27 cellular contexts compared by ENCODE assay signal in genomic region chr10:34475222-34475621, GRCh38.
A peak's percentile ranks its signal among the peaks of the same experiment; 100 is the strongest.
DNase-seq lines count a peak whose midpoint lies in the region; ATAC-seq, FAIRE-seq and TF ChIP-seq lines count a peak whose summit lies in the region.
"Had no signal": no experiment of that assay in that cellular context is flagged by ENCODE, and none has a peak within 500 bp of the region (broad histone marks: within the 10 kb centered on the region; RNA-seq: fewer than 3 reads in every experiment).

No MANE protein-coding gene starts in this region.

- no peak overlapping the region for H3K18ac ChIP-seq in IMR-90 (ENCODE audit: low read depth, low read length)

- no peaks in the 10 kb centered on the region for H3K9me3 Mint-ChIP-seq in astrocyte (ENCODE audit: unreplicated experiment)
- H3K9me3 Mint-ChIP-seq: activated naive CD8-positive, alpha-beta T cell treated with anti-CD3 and anti-CD28 coated beads, Interleukin-2, amount 10 ng/mL, durations not matched to agents 7 days and 5 days; activated T-cell treated with anti-CD3 and anti-CD28 coated beads, Interleukin-2, amount 50 U/mL, for 24 hours; stimulated activated effector memory CD8-positive, alpha-beta T cell treated with anti-CD3 and anti-CD28 coated beads, Interleukin-12 subunit alpha, Interleukin-12 subunit beta, amount 100 ng/mL, for 72 hours had no signal

- H3K79me1 ChIP-seq in IMR-90 (ENCODE audit: low read depth in 1 of 2, low read length in 2 of 2): no peaks in the 10 kb centered on the region; a peak in 1 of 4 replicates

- DNase-seq in IMR-90 (peak; percentile 4), astrocyte (ENCODE audit: low read depth) (peak; percentile 5), hepatocyte (ENCODE audit: low spot score) (no peak), stromal cell of bone marrow (ENCODE audit: low read depth) (peak; percentile 41), NCI-H446 treated with DMSO at 0.1 percent for 48 hours (lab: John Stamatoyannopoulos, UW) (no peak)
- DNase-seq in stimulated activated naive CD4-positive, alpha-beta T cell (lab: John Stamatoyannopoulos, UW): no peak
- DNase-seq: activated CD4-positive, CD25-positive, alpha-beta regulatory T cell; activated effector memory CD4-positive, alpha-beta T cell treated with anti-CD3 and anti-CD28 coated beads, Interleukin-2, amount 50 U/mL, for 16 hours; activated naive CD8-positive, alpha-beta T cell treated with anti-CD3 and anti-CD28 coated beads, Interleukin-2, amount 10 ng/mL, durations not matched to agents 7 days and 5 days; activated T-cell treated with anti-CD3 and anti-CD28 coated beads, Interleukin-2, amount 50 U/mL, for 24 hours; C1 segment of cervical spinal cord; central memory CD4-positive, alpha-beta T cell; DMS53; NCI-H510A; psoas muscle; substantia nigra; upper lobe of left lung had no signal

- H2AK9ac ChIP-seq in IMR-90 (replicated peaks; ENCODE audit: low read depth, low read length, poor library complexity): no peak overlapping the region

- FAIRE-seq in astrocyte (lab: Jason Lieb, UNC): peak; percentile 56
- FAIRE-seq: G401.6, HepG2, TTC549 had no signal

- no peak for TF ChIP-seq POLR2A in IMR-90 (IDR thresholded peaks at IDR 0.05; ENCODE audit: low read depth, low read length)

- H3K27ac Mint-ChIP-seq in astrocyte (ENCODE audit: unreplicated experiment): no peak overlapping the region
- H3K27ac Mint-ChIP-seq: activated naive CD8-positive, alpha-beta T cell treated with anti-CD3 and anti-CD28 coated beads, Interleukin-2, amount 10 ng/mL, durations not matched to agents 7 days and 5 days; activated T-cell treated with anti-CD3 and anti-CD28 coated beads, Interleukin-2, amount 50 U/mL, for 24 hours; memory B cell; stimulated activated effector memory CD8-positive, alpha-beta T cell treated with anti-CD3 and anti-CD28 coated beads, Interleukin-12 subunit alpha, Interleukin-12 subunit beta, amount 100 ng/mL, for 72 hours had no signal

- H3K4me2 ChIP-seq in IMR-90 (ENCODE audit: low read depth, low read length) (no peak overlapping the region), astrocyte (ENCODE audit: low read length) (no peak overlapping the region), hepatocyte (no peak overlapping the region)

- H2BK15ac ChIP-seq in IMR-90 (ENCODE audit: low read depth, low read length): no peak overlapping the region

- H3K27ac ChIP-seq in IMR-90 (ENCODE audit: insufficient read depth, low read length): no peak overlapping the region
- H3K27ac ChIP-seq in astrocyte (ENCODE audit: low read depth, low read length): no peak overlapping the region
- peak overlapping the region; percentile 65 for H3K27ac ChIP-seq in hepatocyte
- H3K27ac ChIP-seq: psoas muscle, RWPE1 had no signal

- H3K9ac ChIP-seq in IMR-90 (ENCODE audit: low read depth, low read length): no peak overlapping the region
- H3K9ac ChIP-seq in astrocyte (ENCODE audit: low read length): no peak overlapping the region

- H3K36me3 Mint-ChIP-seq in astrocyte (ENCODE audit: low read depth, unreplicated experiment): no peaks in the 10 kb centered on the region
- H3K36me3 Mint-ChIP-seq: activated naive CD8-positive, alpha-beta T cell treated with anti-CD3 and anti-CD28 coated beads, Interleukin-2, amount 10 ng/mL, durations not matched to agents 7 days and 5 days; memory B cell; stimulated activated effector memory CD8-positive, alpha-beta T cell treated with anti-CD3 and anti-CD28 coated beads, Interleukin-12 subunit alpha, Interleukin-12 subunit beta, amount 100 ng/mL, for 72 hours had no signal

- intact Hi-C loops in IMR-90 (cut with micrococcal nuclease): no loop called here

- CTCF ChIA-PET in IMR-90 (lab: Yijun Ruan, JAX): no interaction called here

- no peak overlapping the region for H3K4me3 ChIP-seq in IMR-90 (ENCODE audit: insufficient read depth, low read depth, low read length)
- H3K4me3 ChIP-seq in astrocyte (ENCODE audit: insufficient read depth, low read depth, low read length): no peak overlapping the region
- no peak overlapping the region for H3K4me3 ChIP-seq in hepatocyte
- H3K4me3 ChIP-seq: psoas muscle, upper lobe of left lung had no signal

- TF ChIP-seq RAD21 in IMR-90 (IDR thresholded peaks at IDR 0.05; ENCODE audit: low read length): no peak

- H3K9me3 ChIP-seq in IMR-90 (ENCODE audit: control insufficient read depth, insufficient read depth, low read length) (no peaks in the 10 kb centered on the region), astrocyte (ENCODE audit: insufficient read depth, low read depth, low read length) (no peaks in the 10 kb centered on the region), hepatocyte (ENCODE audit: low read depth) (no peaks in the 10 kb centered on the region)
- H3K9me3 ChIP-seq: psoas muscle, upper lobe of left lung had no signal

- no TSS peak for BruUV-seq in IMR-90 (replicated peaks; lab: Mats Ljungman, UMichigan)

- no peaks in the 10 kb centered on the region for H3K9me2 ChIP-seq in hepatocyte (replicated peaks; ENCODE audit: insufficient read depth)

- H4K91ac ChIP-seq in IMR-90 (ENCODE audit: insufficient read depth, low read depth, low read length): no peak overlapping the region

- no peaks in the 10 kb centered on the region for H3K79me2 ChIP-seq in astrocyte (ENCODE audit: insufficient read depth, low read length)
- peaks cover 16% of the 10 kb centered on the region for H3K79me2 ChIP-seq in hepatocyte

- in situ Hi-C loops in IMR-90 (cut with MboI; ENCODE audit: low sequenced_read_pairs): no loop called here

- H3K23ac ChIP-seq in IMR-90 (ENCODE audit: low read depth, low read length): no peak overlapping the region

- H2BK5ac ChIP-seq in IMR-90 (ENCODE audit: low read depth, low read length, poor library complexity, severe bottlenecking): no peak overlapping the region

- no peaks in the 10 kb centered on the region for H3K4me1 Mint-ChIP-seq in astrocyte (ENCODE audit: low read depth, unreplicated experiment)
- H3K4me1 Mint-ChIP-seq: activated naive CD8-positive, alpha-beta T cell treated with anti-CD3 and anti-CD28 coated beads, Interleukin-2, amount 10 ng/mL, durations not matched to agents 7 days and 5 days; memory B cell; stimulated activated effector memory CD8-positive, alpha-beta T cell treated with anti-CD3 and anti-CD28 coated beads, Interleukin-12 subunit alpha, Interleukin-12 subunit beta, amount 100 ng/mL, for 72 hours had no signal

- H2AFZ ChIP-seq in IMR-90 (replicated peaks; ENCODE audit: low read length, poor library complexity) (no peak overlapping the region), astrocyte (ENCODE audit: low read depth, low read length) (no peak overlapping the region), hepatocyte (no peak overlapping the region)

- no peak overlapping the region for H3K4me3 Mint-ChIP-seq in astrocyte (ENCODE audit: unreplicated experiment)
- H3K4me3 Mint-ChIP-seq: activated naive CD8-positive, alpha-beta T cell treated with anti-CD3 and anti-CD28 coated beads, Interleukin-2, amount 10 ng/mL, durations not matched to agents 7 days and 5 days; activated T-cell treated with anti-CD3 and anti-CD28 coated beads, Interleukin-2, amount 50 U/mL, for 24 hours; memory B cell; stimulated activated effector memory CD8-positive, alpha-beta T cell treated with anti-CD3 and anti-CD28 coated beads, Interleukin-12 subunit alpha, Interleukin-12 subunit beta, amount 100 ng/mL, for 72 hours had no signal

- TF ChIP-seq CTCF in IMR-90 (conservative IDR thresholded peaks at IDR 0.05; ENCODE audit: low read depth, low read length): no peak
- no peak for TF ChIP-seq CTCF in astrocyte (IDR thresholded peaks at IDR 0.05; ENCODE audit: insufficient read depth, low read depth, low read length)
- no peak for TF ChIP-seq CTCF in hepatocyte (IDR thresholded peaks at IDR 0.05; ENCODE audit: poor library complexity)

- H3K36me3 ChIP-seq in IMR-90 (ENCODE audit: control insufficient read depth, insufficient read depth, low read length): no peaks in the 10 kb centered on the region
- H3K36me3 ChIP-seq in astrocyte (ENCODE audit: insufficient read depth, low read length): no peaks in the 10 kb centered on the region
- no peaks in the 10 kb centered on the region for H3K36me3 ChIP-seq in hepatocyte (replicated peaks; ENCODE audit: insufficient read depth, low read depth)
- H3K36me3 ChIP-seq: upper lobe of left lung had no signal

- H3K27me3 ChIP-seq in IMR-90 (ENCODE audit: control insufficient read depth, insufficient read depth, low read length): no peaks in the 10 kb centered on the region
- H3K27me3 ChIP-seq in astrocyte (ENCODE audit: insufficient read depth, low read length): no peaks in the 10 kb centered on the region
- no peaks in the 10 kb centered on the region for H3K27me3 ChIP-seq in hepatocyte
- H3K27me3 ChIP-seq: upper lobe of left lung had no signal

- no CpG with 5 or more reads among the region's 2 CpGs for WGBS in IMR-90 (ENCODE audit: extremely low coverage in 2 of 2, insufficient read length in 1 of 2), 2 experiments
- 69% methylated on average over 2 of the region's 2 CpGs for whole genome bisulfite sequencing in hepatocyte (ENCODE audit: low lambda C conversion rate, missing lambda C conversion rate)

- no peak overlapping the region for H3K56ac ChIP-seq in IMR-90 (ENCODE audit: extremely low read depth, insufficient read depth, low read length)

- no peak overlapping the region for H3K4ac ChIP-seq in IMR-90 (ENCODE audit: low read depth, low read length)

- no peak overlapping the region for H2AK5ac ChIP-seq in IMR-90 (ENCODE audit: low read depth, low read length)

- no peaks in the 10 kb centered on the region for H3K27me3 Mint-ChIP-seq in astrocyte (ENCODE audit: low read depth, unreplicated experiment)
- H3K27me3 Mint-ChIP-seq: activated naive CD8-positive, alpha-beta T cell treated with anti-CD3 and anti-CD28 coated beads, Interleukin-2, amount 10 ng/mL, durations not matched to agents 7 days and 5 days; activated T-cell treated with anti-CD3 and anti-CD28 coated beads, Interleukin-2, amount 50 U/mL, for 24 hours had no signal

- dilution Hi-C loops in IMR-90 (cut with HindIII; ENCODE audit: low sequenced_read_pairs, unreplicated experiment): no loop called here

- no peak overlapping the region for H4K5ac ChIP-seq in IMR-90 (ENCODE audit: low read depth, low read length)

- POLR2A ChIA-PET in IMR-90 (lab: Charles Lee; ENCODE audit: unreplicated experiment): no interaction called here

- ATAC-seq in IMR-90 (ENCODE audit: low read depth) (no peak), GM21619 (IDR thresholded peaks at IDR 0.05; ENCODE audit: unreplicated experiment) (no peak)
- ATAC-seq: HCT116; HepG2; left lobe of liver; psoas muscle; sciatic nerve; stimulated activated effector memory CD8-positive, alpha-beta T cell treated with anti-CD3 and anti-CD28 coated beads, Interleukin-12 subunit alpha, Interleukin-12 subunit beta, amount 100 ng/mL, for 72 hours had no signal

- H2BK20ac ChIP-seq in IMR-90 (ENCODE audit: low read depth, low read length): no peak overlapping the region

- no peak overlapping the region for H4K8ac ChIP-seq in IMR-90 (ENCODE audit: low read depth in 2 of 2, low read length in 2 of 2)

- no peak overlapping the region for H3K14ac ChIP-seq in IMR-90 (replicated peaks; ENCODE audit: low read depth, low read length)

- H2BK120ac ChIP-seq in IMR-90 (ENCODE audit: low read depth, low read length): no peak overlapping the region

- H3K9me1 ChIP-seq in IMR-90 (ENCODE audit: insufficient read depth, low read length): peaks cover 11% of the 10 kb centered on the region

- peaks cover 3% of the 10 kb centered on the region; the same call in 1 of the 2 replicates for H3K4me1 ChIP-seq in IMR-90 (ENCODE audit: control insufficient read depth, insufficient read depth, low read length)
- no peaks in the 10 kb centered on the region for H3K4me1 ChIP-seq in astrocyte (ENCODE audit: insufficient read depth, low read length)
- H3K4me1 ChIP-seq in hepatocyte (ENCODE audit: insufficient read depth): peaks cover 25% of the 10 kb centered on the region
- H3K4me1 ChIP-seq: psoas muscle had no signal

- H4K20me1 ChIP-seq in IMR-90 (ENCODE audit: insufficient read depth, low read length): no peaks in the 10 kb centered on the region
- no peaks in the 10 kb centered on the region for H4K20me1 ChIP-seq in astrocyte (ENCODE audit: insufficient read depth, low read length)
- H4K20me1 ChIP-seq in hepatocyte (ENCODE audit: insufficient read depth, poor library complexity, severe bottlenecking): no peaks in the 10 kb centered on the region

Comparison
In these comparisons a context has a peak if more than half of its experiments do, and no peak if none do; other contexts are left out.
1. DNase-seq: peak in IMR-90 (single experiment), astrocyte (single experiment) and stromal cell of bone marrow (single experiment); none in hepatocyte (single experiment), NCI-H446 treated with DMSO at 0.1 percent for 48 hours (single experiment) and stimulated activated naive CD4-positive, alpha-beta T cell (0 of 6).